14 cellular contexts compared by ENCODE assay signal in genomic region chr7:55017841-55018240, GRCh38. TPM values are rescaled to one million over a fixed set of nuclear protein-coding genes. Genes with fewer than 3 reads are reported as not detected.
DNase-seq lines count a peak whose midpoint lies in the region; ATAC-seq and TF ChIP-seq lines count a peak whose summit lies in the region.
"Had no signal": no experiment of that assay in that cellular context is flagged by ENCODE, and none has a peak within 500 bp of the region (broad histone marks: within the 10 kb centered on the region; RNA-seq: fewer than 3 reads in every experiment).

No MANE protein-coding gene starts in this region.

- H3K27ac Mint-ChIP-seq in nephron = peak overlapping the region; percentile 48 to 73 (median 59)
- no peak overlapping the region for H3K27ac Mint-ChIP-seq in stimulated activated memory B cell treated with anti-CD40 and anti-IgM and Interleukin-4, amounts not matched to agents 10 μg/mL and 1 μg/mL and 100 μg/mL, for 72 hours
- no peak overlapping the region for H3K27ac Mint-ChIP-seq in activated T-helper 17 cell treated with anti-CD3 and anti-CD28 coated beads, Interleukin-2, amount 50 U/mL, for 72 hours
- H3K27ac Mint-ChIP-seq: naive B cell had no signal

- H3K79me2 ChIP-seq in SK-N-SH (ENCODE audit: insufficient read depth) = peaks cover 46% of the 10 kb centered on the region

- 97% methylated on average over 6 of the region's 6 CpGs for WGBS in SK-N-SH (ENCODE audit: low lambda C conversion rate)
- 50 to 52% methylated on average over 6 of the region's 6 CpGs for WGBS in esophagus, 2 donors
- 63 to 77% methylated on average over 4 to 6 of the region's 6 CpGs for WGBS in transverse colon (ENCODE audit: low coverage in 1 of 2), 2 donors

- H3K9me3 ChIP-seq in SK-N-SH = 0 out of 2 replicates have a peak, but pooled peaks cover 3% of the 10 kb centered on the region
- no peaks in the 10 kb centered on the region for H3K9me3 ChIP-seq in esophagus (ENCODE audit: control insufficient read depth in 2 of 2, insufficient read depth in 1 of 2, low read depth in 1 of 2, low read length in 1 of 2)
- no peaks in the 10 kb centered on the region for H3K9me3 ChIP-seq in transverse colon
- H3K9me3 ChIP-seq: HAP-1 had no signal

- H3K4me2 ChIP-seq in SK-N-SH = peak overlapping the region; percentile 83; the same call in 1 of the 2 replicates

- no peak overlapping the region for H2AFZ ChIP-seq in SK-N-SH (ENCODE audit: low read depth)

- ATAC-seq in SK-N-SH treated with all-trans-retinoic acid at 6 μM for 48 hours = no peak
- ATAC-seq in stimulated activated memory B cell treated with anti-CD40 and anti-IgM and Interleukin-4, amounts not matched to agents 10 μg/mL and 1 μg/mL and 100 μg/mL, for 72 hours = no peak
- ATAC-seq in activated T-helper 17 cell treated with anti-CD3 and anti-CD28 coated beads, Interleukin-2, amount 50 U/mL, for 72 hours (replicated peaks) = no peak

- H3K36me3 ChIP-seq in SK-N-SH (replicated peaks in 1 of 2; ENCODE audit: control insufficient read depth in 1 of 2, insufficient read depth in 2 of 2, low read length in 1 of 2) (peaks cover 2 to 21% of the 10 kb centered on the region in 2 experiments), esophagus (ENCODE audit: control insufficient read depth in 2 of 2, insufficient read depth in 2 of 2, low read length in 1 of 2) (no peaks in the 10 kb centered on the region), transverse colon (no peaks in the 10 kb centered on the region)
- H3K36me3 ChIP-seq: HAP-1 had no signal

- no peak overlapping the region for H3K9ac ChIP-seq in SK-N-SH

- TF ChIP-seq POLR2A in transverse colon (IDR thresholded peaks at IDR 0.05) = no peak

- POLR2A ChIA-PET in SK-N-SH (lab: Yijun Ruan, JAX) = interaction anchor here (1.5 kb wide), 1 partner anchor 237 kb away, joined by 4 read pairs; no protein-coding TSS in a partner anchor

- H3K27me3 ChIP-seq in SK-N-SH (ENCODE audit: insufficient read depth) = no peaks in the 10 kb centered on the region
- no peaks in the 10 kb centered on the region for H3K27me3 ChIP-seq in esophagus (ENCODE audit: control insufficient read depth in 1 of 2, insufficient read depth in 2 of 2, low read length in 2 of 2)
- H3K27me3 ChIP-seq in transverse colon = peaks cover 8% of the 10 kb centered on the region

- peaks cover 30% of the 10 kb centered on the region for H4K20me1 ChIP-seq in SK-N-SH (ENCODE audit: insufficient read depth)

- in situ Hi-C loops in transverse colon (cut with MboI; ENCODE audit: low pct_ligation_motif_present in 1 of 4, low pct_unique_long_range_greater_than_20kb in 1 of 4, low sequenced_read_pairs in 3 of 4) = loop anchor here in 3 of 4 donors (25.0 kb wide), 2 partner anchors 231 to 1019 kb away; no protein-coding TSS in a partner anchor

- H3K36me3 Mint-ChIP-seq in nephron (ENCODE audit: low read depth) = no peaks in the 10 kb centered on the region
- H3K36me3 Mint-ChIP-seq in stimulated activated memory B cell treated with anti-CD40 and anti-IgM and Interleukin-4, amounts not matched to agents 10 μg/mL and 1 μg/mL and 100 μg/mL, for 72 hours = no peaks in the 10 kb centered on the region
- no peaks in the 10 kb centered on the region for H3K36me3 Mint-ChIP-seq in activated T-helper 17 cell treated with anti-CD3 and anti-CD28 coated beads, Interleukin-2, amount 50 U/mL, for 72 hours (ENCODE audit: low read depth)
- H3K36me3 Mint-ChIP-seq: naive B cell had no signal

- no peaks in the 10 kb centered on the region for H3K9me2 ChIP-seq in SK-N-SH

- H3K4me3 Mint-ChIP-seq in nephron = peak overlapping the region; percentile 71 to 84 (median 82)
- H3K4me3 Mint-ChIP-seq in stimulated activated memory B cell treated with anti-CD40 and anti-IgM and Interleukin-4, amounts not matched to agents 10 μg/mL and 1 μg/mL and 100 μg/mL, for 72 hours = no peak overlapping the region
- no peak overlapping the region for H3K4me3 Mint-ChIP-seq in activated T-helper 17 cell treated with anti-CD3 and anti-CD28 coated beads, Interleukin-2, amount 50 U/mL, for 72 hours

- peaks cover 3% of the 10 kb centered on the region for H3K9me3 Mint-ChIP-seq in nephron
- peaks cover 3% of the 10 kb centered on the region for H3K9me3 Mint-ChIP-seq in stimulated activated memory B cell treated with anti-CD40 and anti-IgM and Interleukin-4, amounts not matched to agents 10 μg/mL and 1 μg/mL and 100 μg/mL, for 72 hours
- H3K9me3 Mint-ChIP-seq in activated T-helper 17 cell treated with anti-CD3 and anti-CD28 coated beads, Interleukin-2, amount 50 U/mL, for 72 hours = no peaks in the 10 kb centered on the region

- H3K4me1 Mint-ChIP-seq in nephron = peaks cover 32% of the 10 kb centered on the region
- no peaks in the 10 kb centered on the region for H3K4me1 Mint-ChIP-seq in stimulated activated memory B cell treated with anti-CD40 and anti-IgM and Interleukin-4, amounts not matched to agents 10 μg/mL and 1 μg/mL and 100 μg/mL, for 72 hours
- H3K4me1 Mint-ChIP-seq in activated T-helper 17 cell treated with anti-CD3 and anti-CD28 coated beads, Interleukin-2, amount 50 U/mL, for 72 hours = no peaks in the 10 kb centered on the region

- peaks cover 56% of the 10 kb centered on the region for H3K27me3 Mint-ChIP-seq in nephron (ENCODE audit: low read depth)
- peaks cover 47% of the 10 kb centered on the region for H3K27me3 Mint-ChIP-seq in stimulated activated memory B cell treated with anti-CD40 and anti-IgM and Interleukin-4, amounts not matched to agents 10 μg/mL and 1 μg/mL and 100 μg/mL, for 72 hours
- H3K27me3 Mint-ChIP-seq in activated T-helper 17 cell treated with anti-CD3 and anti-CD28 coated beads, Interleukin-2, amount 50 U/mL, for 72 hours = peaks cover 55% of the 10 kb centered on the region

- DNase-seq in SK-N-SH = no peak
- no peak for DNase-seq in transverse colon
- no peak for DNase-seq in HPDE6-E6E7 (ENCODE audit: extremely low spot score)
- DNase-seq: activated CD4-positive, CD25-positive, alpha-beta regulatory T cell treated with anti-CD3 and anti-CD28 coated beads, Interleukin-2, amount 50 U/mL, for 72 hours; DMS 273 treated with DMSO at 0.1 percent for 48 hours; naive B cell; NCI-H526 had no signal

- H3K27ac ChIP-seq in SK-N-SH (ENCODE audit: low read depth in 2 of 2, low read length in 1 of 2) (no peak overlapping the region), esophagus (ENCODE audit: low read depth in 2 of 2, low read length in 1 of 2) (peak overlapping the region; percentile 97 to 98), transverse colon (peak overlapping the region; percentile 96 to 97 (median 96))
- H3K27ac ChIP-seq: 22Rv1 had no signal

- no peak for TF ChIP-seq CTCF in SK-N-SH (IDR thresholded peaks at IDR 0.05)
- TF ChIP-seq CTCF in nephron (IDR thresholded peaks at IDR 0.05; ENCODE audit: unreplicated experiment in 3 of 3) = no peak
- TF ChIP-seq CTCF in transverse colon (IDR thresholded peaks at IDR 0.05) = no peak

- intact Hi-C loops in transverse colon (cut with DNase I; ENCODE audit: low total_unique reads) = no loop called here

- H3K4me3 ChIP-seq in SK-N-SH (ENCODE audit: low read depth in 2 of 2, low read length in 1 of 2) (peak overlapping the region in 1 of 2 experiments; percentile 83; a peak in 1 of 4 replicates), esophagus (ENCODE audit: low read depth in 1 of 2, low read length in 2 of 2) (peak overlapping the region in 1 of 2 donors; percentile 87), transverse colon (peak overlapping the region in 1 of 4 donors; percentile 89)
- H3K4me3 ChIP-seq: HAP-1 had no signal

- TF ChIP-seq EP300 in SK-N-SH (IDR thresholded peaks at IDR 0.05; ENCODE audit: borderline replicate concordance in 1 of 2, low read depth in 1 of 2, low read length in 1 of 2) = no peak
- TF ChIP-seq EP300 in transverse colon (IDR thresholded peaks at IDR 0.05; ENCODE audit: low read depth) = no peak

- H3F3A ChIP-seq in SK-N-SH (replicated peaks; ENCODE audit: insufficient read depth) = peaks cover 6% of the 10 kb centered on the region

- CTCF ChIA-PET in SK-N-SH (lab: Yijun Ruan, JAX) = interaction anchor here (1.4 to 6.1 kb wide), 4 partner anchors 13 to 238 kb away, joined by 3 to 61 read pairs (median 6); no protein-coding TSS in a partner anchor

- H3K4me1 ChIP-seq in SK-N-SH (ENCODE audit: control insufficient read depth in 1 of 2, insufficient read depth in 2 of 2, low read depth in 1 of 2, low read length in 1 of 2) (peaks cover 4 to 13% of the 10 kb centered on the region in 2 experiments; a peak in 2 of 4 replicates), esophagus (ENCODE audit: control insufficient read depth in 2 of 2, insufficient read depth in 2 of 2, low read length in 1 of 2) (peaks cover 3 to 10% of the 10 kb centered on the region in 2 donors), transverse colon (peaks cover 0 to 16% (median 7%) of the 10 kb centered on the region in 4 donors)
- H3K4me1 ChIP-seq: HAP-1 had no signal

- TF ChIP-seq RAD21 in SK-N-SH (IDR thresholded peaks at IDR 0.05; ENCODE audit: low read length) = no peak

TF ChIP-seq in SK-N-SH, 30 proteins besides CTCF, POLR2A, EP300 and RAD21 (continues in another document):
- TF ChIP-seq SMC3 (IDR thresholded peaks at IDR 0.05; ENCODE audit: low read depth, low read length) (no peak), YY1 (IDR thresholded peaks at IDR 0.05; ENCODE audit: low read depth) (no peak), FOXM1 (IDR thresholded peaks at IDR 0.05; ENCODE audit: low read depth) (no peak), NFIC (IDR thresholded peaks at IDR 0.05; ENCODE audit: borderline replicate concordance) (no peak), NRF1 (IDR thresholded peaks at IDR 0.05; ENCODE audit: low read depth, low read length) (no peak)

TF ChIP-seq in SK-N-SH treated with all-trans-retinoic acid at 6 μM for 48 hours, 23 proteins besides CTCF, POLR2A, EP300 and RAD21:
- TF ChIP-seq ESRRG (CRISPR knock-in tag; IDR thresholded peaks at IDR 0.05) = no peak
TF ChIP-seq in SK-N-SH treated with all-trans-retinoic acid at 6 μM for 48 hours: peak in this region for 0.

RNA-seq across cellular contexts. Expression of gene EGFR, which starts 1.0 kb away (rescaled TPM):
- 30.7 and 37.6 TPM in 2 replicates for polyA plus RNA-seq in SK-N-SH (2012; rRNA removed)
- polyA plus RNA-seq in SK-N-SH (2012; cell fraction: cytosol; rRNA removed) = 28.1 and 35.5 TPM in 2 replicates
- 63.1 and 73.2 TPM in 2 replicates for polyA plus RNA-seq in SK-N-SH (2012; cell fraction: nucleus; rRNA removed)
- 10 to 100 TPM; 12.8 to 16.1 TPM for polyA plus RNA-seq in esophagus
- total RNA-seq in transverse colon = 10 to 100 TPM; 40.0 to 85.7 (median 72.9) TPM
- under 1 TPM in 1 of 2 donors, not detected in 1; 0.02 TPM for total RNA-seq in activated T-helper 17 cell treated with anti-CD3 and anti-CD28 coated beads, Interleukin-2, amount 50 U/mL, for 72 hours

Comparison
In these comparisons a context has a peak if more than half of its experiments do, and no peak if none do; other contexts are left out.
1. H3K27ac ChIP-seq: peak in esophagus (2 of 2) and transverse colon (4 of 4); none in SK-N-SH (0 of 2).
2. H3K27ac Mint-ChIP-seq: peak in nephron (3 of 3); none in stimulated activated memory B cell treated with anti-CD40 and anti-IgM and Interleukin-4, amounts not matched to agents 10 μg/mL and 1 μg/mL and 100 μg/mL, for 72 hours (single experiment) and activated T-helper 17 cell treated with anti-CD3 and anti-CD28 coated beads, Interleukin-2, amount 50 U/mL, for 72 hours (single experiment).
3. H3K4me3 Mint-ChIP-seq: peak in nephron (3 of 3); none in stimulated activated memory B cell treated with anti-CD40 and anti-IgM and Interleukin-4, amounts not matched to agents 10 μg/mL and 1 μg/mL and 100 μg/mL, for 72 hours (single experiment) and activated T-helper 17 cell treated with anti-CD3 and anti-CD28 coated beads, Interleukin-2, amount 50 U/mL, for 72 hours (single experiment).
4. RNA of gene EGFR, which starts 1.0 kb away (total RNA-seq): 40.0 to 85.7 TPM in transverse colon; 0.02 TPM in activated T-helper 17 cell treated with anti-CD3 and anti-CD28 coated beads, Interleukin-2, amount 50 U/mL, for 72 hours; every median in the first group is over 10 times any median in the second.